30 cellular contexts compared by ENCODE assay signal in the genomic region with DNA sequence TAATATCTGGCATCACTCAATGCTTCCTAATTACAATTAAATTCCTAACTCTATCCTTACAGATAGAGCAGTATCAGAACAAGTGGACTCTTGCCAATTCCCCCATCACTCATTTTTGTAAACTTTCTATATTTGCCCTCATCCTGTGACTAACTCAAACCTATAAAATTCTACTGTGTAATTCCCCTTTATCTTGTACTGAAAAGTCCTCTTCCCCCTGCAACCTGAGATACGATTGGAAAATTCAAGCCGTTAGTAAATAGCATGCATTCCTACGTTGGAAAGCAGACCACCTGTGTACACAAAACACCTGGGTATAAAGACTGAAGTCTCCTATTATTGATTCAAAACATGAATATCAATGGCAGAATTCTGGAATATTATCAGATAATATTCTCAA.
DNase-seq lines count a peak whose midpoint lies in the region; ATAC-seq, FAIRE-seq and TF ChIP-seq lines count a peak whose summit lies in the region.
"Had no signal": no experiment of that assay in that cellular context is flagged by ENCODE, and none has a peak within 500 bp of the region (broad histone marks: within the 10 kb centered on the region; RNA-seq: fewer than 3 reads in every experiment).

No MANE protein-coding gene starts in this region.

- peak overlapping the region; percentile 60; the same call in 1 of the 2 replicates for H2BK20ac ChIP-seq in IMR-90 (ENCODE audit: low read depth, low read length)

- no CpG with 5 or more reads among the region's 3 CpGs for WGBS in IMR-90 (ENCODE audit: extremely low coverage in 2 of 2, insufficient read length in 1 of 2), 2 experiments

- H2AK5ac ChIP-seq in IMR-90 (ENCODE audit: low read depth, low read length), result no peak overlapping the region

- TF ChIP-seq CTCF in IMR-90 (conservative IDR thresholded peaks at IDR 0.05; ENCODE audit: low read depth, low read length) (no peak), WTC11 (IDR thresholded peaks at IDR 0.05) (no peak)

- H3K9me3 ChIP-seq in IMR-90 (ENCODE audit: control insufficient read depth, insufficient read depth, low read length) (no peaks in the 10 kb centered on the region), HAP-1 (no peaks in the 10 kb centered on the region)
- H3K9me3 ChIP-seq: gastroesophageal sphincter, tibial artery had no signal

- H3K4ac ChIP-seq in IMR-90 (ENCODE audit: low read depth, low read length), result no peak overlapping the region; the same call in 1 of the 2 replicates

- POLR2A ChIA-PET in IMR-90 (lab: Charles Lee; ENCODE audit: unreplicated experiment), result no interaction called here
- POLR2A ChIA-PET in WTC11 (lab: Charles Lee), result no interaction called here

- no peak for TF ChIP-seq RAD21 in IMR-90 (IDR thresholded peaks at IDR 0.05; ENCODE audit: low read length)

- H3K27me3 ChIP-seq in IMR-90 (ENCODE audit: control insufficient read depth, insufficient read depth, low read length) (no peaks in the 10 kb centered on the region), HAP-1 (ENCODE audit: low read depth) (peaks cover 2% of the 10 kb centered on the region; the same call in 1 of the 2 replicates)
- H3K27me3 ChIP-seq: brain microvascular endothelial cell, gastroesophageal sphincter, tibial artery had no signal

- no peak overlapping the region for H3K4me2 ChIP-seq in IMR-90 (ENCODE audit: low read depth, low read length)

- H3K18ac ChIP-seq in IMR-90 (ENCODE audit: low read depth, low read length), result peak overlapping the region; percentile 35; the same call in 1 of the 2 replicates

- in situ Hi-C loops in IMR-90 (cut with MboI; ENCODE audit: low sequenced_read_pairs) (no loop called here), HAP-1 (cut with MboI; ENCODE audit: low sequenced_read_pairs) (no loop called here)

- no peak overlapping the region for H3K23ac ChIP-seq in IMR-90 (ENCODE audit: low read depth, low read length)

- no peaks in the 10 kb centered on the region for H3K36me3 Mint-ChIP-seq in WTC11
- H3K36me3 Mint-ChIP-seq in activated naive CD4-positive, alpha-beta T cell treated with anti-CD3 and anti-CD28 coated beads, Interleukin-2, amount 10 ng/mL, durations not matched to agents 7 days and 5 days, result no peaks in the 10 kb centered on the region
- H3K36me3 Mint-ChIP-seq: activated CD4-positive, alpha-beta memory T cell treated with anti-CD3 and anti-CD28 coated beads for 36 hours; CD14-positive monocyte; natural killer cell had no signal

- H3K9me3 Mint-ChIP-seq in WTC11, result no peaks in the 10 kb centered on the region
- H3K9me3 Mint-ChIP-seq in activated naive CD4-positive, alpha-beta T cell treated with anti-CD3 and anti-CD28 coated beads, Interleukin-2, amount 10 ng/mL, durations not matched to agents 7 days and 5 days, result no peaks in the 10 kb centered on the region
- H3K9me3 Mint-ChIP-seq: activated CD4-positive, alpha-beta memory T cell treated with anti-CD3 and anti-CD28 coated beads for 36 hours; activated T-helper 17 cell treated with anti-CD3 and anti-CD28 coated beads, Interleukin-2, amount 50 U/mL, for 72 hours; CD14-positive monocyte; natural killer cell had no signal

- H2AK9ac ChIP-seq in IMR-90 (replicated peaks; ENCODE audit: low read depth, low read length, poor library complexity), result no peak overlapping the region

- H3K4me3 ChIP-seq in IMR-90 (ENCODE audit: insufficient read depth, low read depth, low read length), result no peak overlapping the region
- H3K4me3 ChIP-seq in HAP-1, result no peak overlapping the region
- H3K4me3 ChIP-seq: dorsolateral prefrontal cortex, gastroesophageal sphincter, lung, tibial artery had no signal

- no peak overlapping the region for H3K9ac ChIP-seq in IMR-90 (ENCODE audit: low read depth, low read length)

- H4K5ac ChIP-seq in IMR-90 (ENCODE audit: low read depth, low read length), result no peak overlapping the region; the same call in 1 of the 2 replicates

- no peaks in the 10 kb centered on the region for H3K27me3 Mint-ChIP-seq in WTC11 (ENCODE audit: low read depth)
- no peaks in the 10 kb centered on the region for H3K27me3 Mint-ChIP-seq in activated naive CD4-positive, alpha-beta T cell treated with anti-CD3 and anti-CD28 coated beads, Interleukin-2, amount 10 ng/mL, durations not matched to agents 7 days and 5 days

- no peak overlapping the region for H3K27ac ChIP-seq in IMR-90 (ENCODE audit: insufficient read depth, low read length)
- H3K27ac ChIP-seq: brain microvascular endothelial cell, dorsolateral prefrontal cortex, gastroesophageal sphincter, tibial artery had no signal

- H2BK5ac ChIP-seq in IMR-90 (ENCODE audit: low read depth, low read length, poor library complexity, severe bottlenecking), result peak overlapping the region; percentile 56

- no peak overlapping the region for H2AFZ ChIP-seq in IMR-90 (replicated peaks; ENCODE audit: low read length, poor library complexity)

- H4K8ac ChIP-seq in IMR-90 (ENCODE audit: low read depth in 2 of 2, low read length in 2 of 2), result no peak overlapping the region; a peak in 1 of 4 replicates

- TF ChIP-seq POLR2A in IMR-90 (IDR thresholded peaks at IDR 0.05; ENCODE audit: low read depth, low read length), result no peak

- H3K4me3 Mint-ChIP-seq in WTC11, result no peak overlapping the region
- H3K4me3 Mint-ChIP-seq in activated naive CD4-positive, alpha-beta T cell treated with anti-CD3 and anti-CD28 coated beads, Interleukin-2, amount 10 ng/mL, durations not matched to agents 7 days and 5 days, result no peak overlapping the region
- H3K4me3 Mint-ChIP-seq: activated CD4-positive, alpha-beta memory T cell treated with anti-CD3 and anti-CD28 coated beads for 36 hours; activated T-helper 17 cell treated with anti-CD3 and anti-CD28 coated beads, Interleukin-2, amount 50 U/mL, for 72 hours; CD14-positive monocyte; natural killer cell had no signal

- H3K9me1 ChIP-seq in IMR-90 (ENCODE audit: insufficient read depth, low read length), result no peaks in the 10 kb centered on the region

- H4K20me1 ChIP-seq in IMR-90 (ENCODE audit: insufficient read depth, low read length), result no peaks in the 10 kb centered on the region

- H2BK120ac ChIP-seq in IMR-90 (ENCODE audit: low read depth, low read length), result peak overlapping the region; percentile 82; the same call in 1 of the 2 replicates

- CTCF ChIA-PET in IMR-90 (lab: Yijun Ruan, JAX), result no interaction called here
- CTCF ChIA-PET in WTC11 (lab: Charles Lee), result no interaction called here
- CTCF ChIA-PET in activated naive CD4-positive, alpha-beta T cell treated with anti-CD3 and anti-CD28 coated beads, Interleukin-2, amount 10 ng/mL, durations not matched to agents 7 days and 5 days (lab: Charles Lee), result no interaction called here

- DNase-seq in Daoy (ENCODE audit: low read depth) (peak; percentile 15), IMR-90 (no peak), WTC11 (ENCODE audit: low spot score) (no peak), urothelium cell line (ENCODE audit: low spot score) (peak; percentile 6), HAP-1 (ENCODE audit: low spot score in 2 of 2) (no peak)
- DNase-seq in activated naive CD4-positive, alpha-beta T cell treated with anti-CD3 and anti-CD28 coated beads, Interleukin-2, amount 10 ng/mL, durations not matched to agents 7 days and 5 days, result no peak
- DNase-seq: activated CD4-positive, alpha-beta memory T cell treated with anti-CD3 and anti-CD28 coated beads for 36 hours; activated CD4-positive, alpha-beta T cell treated with anti-CD3 and anti-CD28 coated beads for 1 hour; activated CD8-positive, alpha-beta memory T cell treated with anti-CD3 and anti-CD28 coated beads, Interleukin-2, amount 50 U/mL, for 4 hours; activated naive CD4-positive, alpha-beta T cell treated with anti-CD3 and anti-CD28 coated beads, Interleukin-2, amount 50 U/mL, for 16 hours; amniotic stem cell; brain microvascular endothelial cell; dorsolateral prefrontal cortex; natural killer cell; NCI-H1417 treated with DMSO at 0.1 percent for 48 hours; NCI-H2107; NCI-H510A treated with DMSO at 0.1 percent for 48 hours; nucleus accumbens; SHP77 treated with DMSO at 0.1 percent for 48 hours; stimulated activated CD4-positive, alpha-beta T cell treated with anti-CD3 and anti-CD28 coated beads, Interleukin-15, amount 100 ng/mL, for 24 hours; stimulated activated CD4-positive, alpha-beta T cell treated with anti-CD3 and anti-CD28 coated beads, Interleukin-4, amount 100 ng/mL, for 4 hours; tibial artery had no signal

- H3K79me1 ChIP-seq in IMR-90 (ENCODE audit: low read depth in 1 of 2, low read length in 2 of 2), result no peaks in the 10 kb centered on the region

- H3K36me3 ChIP-seq in IMR-90 (ENCODE audit: control insufficient read depth, insufficient read depth, low read length), result no peaks in the 10 kb centered on the region
- no peaks in the 10 kb centered on the region for H3K36me3 ChIP-seq in HAP-1 (replicated peaks)
- H3K36me3 ChIP-seq: brain microvascular endothelial cell, gastroesophageal sphincter, tibial artery had no signal

- ATAC-seq in IMR-90 (ENCODE audit: low read depth) (no peak), WTC11 (no peak), GM18511 (IDR thresholded peaks at IDR 0.05; ENCODE audit: unreplicated experiment) (no peak)
- ATAC-seq: activated T-helper 17 cell treated with anti-CD3 and anti-CD28 coated beads, Interleukin-2, amount 50 U/mL, for 72 hours; gastroesophageal sphincter; HCT116; natural killer cell; Panc1 had no signal

- no peak overlapping the region for H2BK15ac ChIP-seq in IMR-90 (ENCODE audit: low read depth, low read length)

- H3K56ac ChIP-seq in IMR-90 (ENCODE audit: extremely low read depth, insufficient read depth, low read length), result no peak overlapping the region

- H3K14ac ChIP-seq in IMR-90 (replicated peaks; ENCODE audit: low read depth, low read length), result 0 out of 2 replicates have a peak overlapping the region, but pooled peaks have one; percentile 32

- H4K91ac ChIP-seq in IMR-90 (ENCODE audit: insufficient read depth, low read depth, low read length), result no peak overlapping the region

- dilution Hi-C loops in IMR-90 (cut with HindIII; ENCODE audit: low sequenced_read_pairs, unreplicated experiment), result no loop called here

- peaks cover 6% of the 10 kb centered on the region; the same call in 1 of the 2 replicates for H3K4me1 ChIP-seq in IMR-90 (ENCODE audit: control insufficient read depth, insufficient read depth, low read length)
- no peaks in the 10 kb centered on the region for H3K4me1 ChIP-seq in HAP-1

- FAIRE-seq in urothelium cell line (lab: Jason Lieb, UNC), result no peak
- FAIRE-seq: GM18507 had no signal

- no TSS peak for BruUV-seq in IMR-90 (replicated peaks; lab: Mats Ljungman, UMichigan)

- H3K27ac Mint-ChIP-seq in WTC11, result peak overlapping the region; percentile 96
- no peak overlapping the region for H3K27ac Mint-ChIP-seq in activated naive CD4-positive, alpha-beta T cell treated with anti-CD3 and anti-CD28 coated beads, Interleukin-2, amount 10 ng/mL, durations not matched to agents 7 days and 5 days
- H3K27ac Mint-ChIP-seq: activated CD4-positive, alpha-beta memory T cell treated with anti-CD3 and anti-CD28 coated beads for 36 hours; activated T-helper 17 cell treated with anti-CD3 and anti-CD28 coated beads, Interleukin-2, amount 50 U/mL, for 72 hours; CD14-positive monocyte; natural killer cell had no signal

- intact Hi-C loops in IMR-90 (cut with micrococcal nuclease), result no loop called here

- H3K4me1 Mint-ChIP-seq in WTC11, result peaks cover 55% of the 10 kb centered on the region
- H3K4me1 Mint-ChIP-seq in activated naive CD4-positive, alpha-beta T cell treated with anti-CD3 and anti-CD28 coated beads, Interleukin-2, amount 10 ng/mL, durations not matched to agents 7 days and 5 days, result no peaks in the 10 kb centered on the region
- H3K4me1 Mint-ChIP-seq: CD14-positive monocyte, natural killer cell had no signal

Comparison
In these comparisons a context has a peak if more than half of its experiments do, and no peak if none do; other contexts are left out.
1. DNase-seq: peak in Daoy (single experiment) and urothelium cell line (single experiment); none in IMR-90 (single experiment), WTC11 (single experiment), activated naive CD4-positive, alpha-beta T cell treated with anti-CD3 and anti-CD28 coated beads, Interleukin-2, amount 10 ng/mL, durations not matched to agents 7 days and 5 days (single experiment) and HAP-1 (0 of 2).